ENCODE assay signal across 24 cellular contexts in the genomic region with DNA sequence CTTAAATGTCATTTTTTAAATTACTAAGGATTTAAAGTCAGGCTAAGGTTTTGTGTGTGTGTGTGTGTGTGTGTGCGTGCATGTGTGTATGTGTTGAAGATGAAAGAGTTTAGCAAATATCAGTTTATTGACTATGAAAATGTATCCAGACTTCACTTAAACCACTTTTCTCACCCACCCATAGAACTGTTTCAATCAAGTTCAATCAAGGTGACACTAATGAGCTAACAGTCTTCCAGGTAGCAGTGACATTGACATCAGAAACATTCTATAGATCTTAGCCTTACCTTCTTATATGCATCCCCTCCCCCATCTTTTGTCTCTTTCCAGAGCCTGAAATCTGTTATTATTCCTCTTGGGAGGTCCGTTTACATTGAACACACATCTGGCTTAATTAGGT.
"Had no signal": no experiment of that assay in that cellular context is flagged by ENCODE, and none has a peak within 500 bp of the region (broad histone marks: within the 10 kb centered on the region; RNA-seq: fewer than 3 reads in every experiment).

No MANE protein-coding gene starts in this region.

- H3K4me3 Mint-ChIP-seq: activated CD8-positive, alpha-beta T cell treated with anti-CD3 and anti-CD28 coated beads, Interleukin-2, amount 10 ng/mL, durations not matched to agents 7 days and 5 days; activated naive CD4-positive, alpha-beta T cell treated with anti-CD3 and anti-CD28 coated beads, Interleukin-2, amount 50 U/mL, for 24 hours; T-helper 17 cell; WTC11 had no signal

- DNase-seq: activated CD4-positive, alpha-beta T cell treated with anti-CD3 and anti-CD28 coated beads for 48 hours; activated CD4-positive, alpha-beta T cell treated with anti-CD3 and anti-CD28 coated beads, Interleukin-2, amount 50 U/mL, for 4 hours; activated CD4-positive, CD25-positive, alpha-beta regulatory T cell treated with anti-CD3 and anti-CD28 coated beads, Interleukin-2, amount 50 U/mL, for 72 hours; activated CD8-positive, alpha-beta memory T cell treated with anti-CD3 and anti-CD28 coated beads, Interleukin-2, amount 50 U/mL, for 48 hours; activated CD8-positive, alpha-beta T cell treated with anti-CD3 and anti-CD28 coated beads, Interleukin-2, amount 10 ng/mL, durations not matched to agents 7 days and 5 days; activated T-cell treated with anti-CD3 and anti-CD28 coated beads, Interleukin-2, amount 50 U/mL, for 1 hour; aorta; caudate nucleus; colonic mucosa; IMR-90; Kasumi-1; KBM-7; NCI-H1048; NCI-H1436 treated with DMSO at 0.1 percent for 48 hours; NCI-H187 treated with DMSO at 0.1 percent for 48 hours; NCI-H2081 treated with DMSO at 0.1 percent for 48 hours; NCI-H446; NCI-H82; PC-3; SIG-M5; T-helper 17 cell; T-helper 9 cell had no signal

- ATAC-seq: activated CD8-positive, alpha-beta T cell treated with anti-CD3 and anti-CD28 coated beads, Interleukin-2, amount 10 ng/mL, durations not matched to agents 7 days and 5 days; PC-3; T-helper 17 cell; WTC11 had no signal

- H3K27me3 Mint-ChIP-seq: activated naive CD4-positive, alpha-beta T cell treated with anti-CD3 and anti-CD28 coated beads, Interleukin-2, amount 50 U/mL, for 24 hours; T-helper 17 cell had no signal

- H3K4me1 Mint-ChIP-seq: activated naive CD4-positive, alpha-beta T cell treated with anti-CD3 and anti-CD28 coated beads, Interleukin-2, amount 50 U/mL, for 24 hours; T-helper 17 cell had no signal

- H3K36me3 Mint-ChIP-seq: activated naive CD4-positive, alpha-beta T cell treated with anti-CD3 and anti-CD28 coated beads, Interleukin-2, amount 50 U/mL, for 24 hours; WTC11 had no signal

- H3K27ac Mint-ChIP-seq: activated CD8-positive, alpha-beta T cell treated with anti-CD3 and anti-CD28 coated beads, Interleukin-2, amount 10 ng/mL, durations not matched to agents 7 days and 5 days; activated naive CD4-positive, alpha-beta T cell treated with anti-CD3 and anti-CD28 coated beads, Interleukin-2, amount 50 U/mL, for 24 hours; T-helper 17 cell; WTC11 had no signal
